In the genomic region with DNA sequence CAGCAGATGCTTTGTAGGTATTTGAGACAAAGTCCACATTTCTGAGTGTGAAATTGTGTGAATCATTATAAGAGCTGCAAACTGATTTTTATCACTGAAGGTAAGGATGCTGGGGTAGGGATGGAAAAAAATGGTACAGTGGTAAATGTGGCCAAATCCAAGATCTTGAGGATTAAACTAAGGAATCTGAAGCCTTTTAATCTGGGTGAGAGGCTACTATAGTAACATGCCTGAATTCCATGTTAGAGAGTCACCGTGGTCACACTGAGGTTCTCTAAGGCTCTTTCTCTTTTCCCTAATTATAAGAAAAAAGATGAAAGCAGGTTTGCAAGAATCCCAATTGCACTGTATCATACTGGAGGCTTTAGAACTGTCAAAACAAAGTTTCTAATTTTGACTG, we compare ENCODE assay signal across 24 cellular contexts.
"Had no signal": no experiment of that assay in that cellular context is flagged by ENCODE, and none has a peak within 500 bp of the region (broad histone marks: within the 10 kb centered on the region; RNA-seq: fewer than 3 reads in every experiment).

No MANE protein-coding gene starts in this region.

- H3K27ac ChIP-seq: breast epithelium, left lung, thyroid gland had no signal

- H3K4me1 ChIP-seq: breast epithelium, left lung, thyroid gland had no signal

- ATAC-seq: esophagus mucosa; left lung; mucosa of descending colon; natural killer cell treated with Interleukin-12 subunit alpha and Interleukin-12 subunit beta and Interleukin-15 and Interleukin-18, amount 100 ng/mL, for 72 hours; right cardiac atrium; stimulated activated naive CD8-positive, alpha-beta T cell treated with anti-CD3 and anti-CD28 coated beads, Interleukin-15, Interleukin-2, amounts not matched to agents 100 U/mL and 50 U/mL, for 24 hours had no signal

- H3K4me3 ChIP-seq: breast epithelium, left lung, lung, mucosa of descending colon, thyroid gland had no signal

- DNase-seq: activated CD4-positive, alpha-beta memory T cell treated with anti-CD3 and anti-CD28 coated beads, Interleukin-2, amount 10 ng/mL, durations not matched to agents 7 days and 5 days; activated CD4-positive, alpha-beta T cell treated with anti-CD3 and anti-CD28 coated beads, Interleukin-2, amount 10 ng/mL, durations not matched to agents 7 days and 5 days; activated CD4-positive, CD25-positive, alpha-beta regulatory T cell treated with anti-CD3 and anti-CD28 coated beads, Interleukin-2, amount 50 U/mL, for 72 hours; activated CD8-positive, alpha-beta memory T cell treated with anti-CD3 and anti-CD28 coated beads, Interleukin-2, amount 50 U/mL, for 48 hours; activated gamma-delta T cell; activated naive CD4-positive, alpha-beta T cell treated with anti-CD3 and anti-CD28 coated beads, Interleukin-2, amount 10 ng/mL, durations not matched to agents 7 days and 5 days; activated naive CD8-positive, alpha-beta T cell treated with anti-CD3 and anti-CD28 coated beads, Interleukin-2, amount 10 ng/mL, durations not matched to agents 7 days and 5 days; activated T-cell treated with anti-CD3 and anti-CD28 coated beads, Interleukin-2, amount 50 U/mL, for 24 hours; amniotic stem cell; central memory CD4-positive, alpha-beta T cell; endodermal cell; glutamatergic neuron; left lung; mucosa of descending colon; right cardiac atrium; stimulated activated CD4-positive, alpha-beta T cell treated with anti-CD3 and anti-CD28 coated beads, Interleukin-12 subunit alpha, Interleukin-12 subunit beta, amount 100 ng/mL, for 4 hours; stimulated activated CD4-positive, alpha-beta T cell treated with anti-CD3 and anti-CD28 coated beads, Interleukin-4, amount 100 ng/mL, for 1 hour; stimulated activated naive CD8-positive, alpha-beta T cell treated with anti-CD3 and anti-CD28 coated beads, Interleukin-15, Interleukin-2, amounts not matched to agents 100 U/mL and 50 U/mL, for 24 hours; T-helper 9 cell; thyroid gland had no signal

- H3K36me3 ChIP-seq: breast epithelium, left lung, thyroid gland had no signal

- H3K27me3 ChIP-seq: breast epithelium, left lung, thyroid gland had no signal

- H3K9me3 ChIP-seq: breast epithelium, left lung, mucosa of descending colon, thyroid gland had no signal
